Comparison of ENCODE assay signal across 15 cellular contexts in genomic region chr13:98785968-98786367, GRCh38. TPM values are rescaled to one million over a fixed set of nuclear protein-coding genes. Genes with fewer than 3 reads are reported as not detected.
A peak's percentile ranks its signal among the peaks of the same experiment; 100 is the strongest.
DNase-seq lines count a peak whose midpoint lies in the region; ATAC-seq and TF ChIP-seq lines count a peak whose summit lies in the region.
"Had no signal": no experiment of that assay in that cellular context is flagged by ENCODE, and none has a peak within 500 bp of the region (broad histone marks: within the 10 kb centered on the region; RNA-seq: fewer than 3 reads in every experiment).

No MANE protein-coding gene starts in this region.

- no peak for TF ChIP-seq POLR2A in esophagus muscularis mucosa (IDR thresholded peaks at IDR 0.05; ENCODE audit: low read depth)

- DNase-seq in epithelial cell of proximal tubule (ENCODE audit: low read depth) (peak; percentile 36), left lobe of liver (ENCODE audit: low spot score) (no peak), neural progenitor cell (ENCODE audit: low spot score) (peak; percentile 16), cardiac septum (ENCODE audit: low spot score) (no peak), esophagus muscularis mucosa (ENCODE audit: extremely low spot score) (no peak)
- DNase-seq: BE2C; CD4-positive, alpha-beta memory T cell; IMR-90; KBM-7 had no signal

- H3K36me3 ChIP-seq in neural progenitor cell (no peaks in the 10 kb centered on the region), esophagus muscularis mucosa (no peaks in the 10 kb centered on the region)
- H3K36me3 ChIP-seq: BE2C, HAP-1 had no signal

- H3K9ac ChIP-seq in neural progenitor cell: no peak overlapping the region

- H3K4me2 ChIP-seq in neural progenitor cell: no peak overlapping the region
- H3K4me2 ChIP-seq: A549 had no signal

- H3K27me3 ChIP-seq in neural progenitor cell (no peaks in the 10 kb centered on the region), esophagus muscularis mucosa (peaks cover 0 to 14% (median 0%) of the 10 kb centered on the region in 4 donors)
- H3K27me3 ChIP-seq: BE2C had no signal

- no peak overlapping the region for H3K27ac Mint-ChIP-seq in neural progenitor cell

- H3K9me3 ChIP-seq in neural progenitor cell (ENCODE audit: low read depth): no peaks in the 10 kb centered on the region
- no peaks in the 10 kb centered on the region for H3K9me3 ChIP-seq in esophagus muscularis mucosa
- H3K9me3 ChIP-seq: A549, BE2C, HAP-1 had no signal

- H3K36me3 Mint-ChIP-seq in neural progenitor cell: no peaks in the 10 kb centered on the region
- H3K36me3 Mint-ChIP-seq: CD4-positive, alpha-beta memory T cell had no signal

- H3K27ac ChIP-seq in neural progenitor cell: no peak overlapping the region
- no peak overlapping the region for H3K27ac ChIP-seq in esophagus muscularis mucosa (replicated peaks in 1 of 4)
- H3K27ac ChIP-seq: A549, C4-2B had no signal

- TF ChIP-seq EP300 in esophagus muscularis mucosa (IDR thresholded peaks at IDR 0.05): no peak

- H4K20me1 ChIP-seq in neural progenitor cell (ENCODE audit: low read depth): no peaks in the 10 kb centered on the region

- 70% methylated on average over 6 of the region's 6 CpGs for WGBS in esophagus muscularis mucosa

- intact Hi-C loops in cardiac septum (cut with DNase I): no loop called here
- intact Hi-C loops in esophagus muscularis mucosa (cut with DNase I): no loop called here

- H3K4me3 Mint-ChIP-seq in neural progenitor cell: no peak overlapping the region
- H3K4me3 Mint-ChIP-seq: CD4-positive, alpha-beta memory T cell had no signal

- no peaks in the 10 kb centered on the region for H3K9me3 Mint-ChIP-seq in neural progenitor cell

- no peak overlapping the region for H2AFZ ChIP-seq in neural progenitor cell (replicated peaks)

- H3K4me1 ChIP-seq in neural progenitor cell (no peaks in the 10 kb centered on the region), esophagus muscularis mucosa (no peaks in the 10 kb centered on the region)
- H3K4me1 ChIP-seq: BE2C, HAP-1 had no signal

- peak; percentile 78 for ATAC-seq in left lobe of liver
- no peak for ATAC-seq in HG02852 (IDR thresholded peaks at IDR 0.05; ENCODE audit: unreplicated experiment)
- no peak for ATAC-seq in GM18873 (IDR thresholded peaks at IDR 0.05; ENCODE audit: low FRiP score, unreplicated experiment)

- H3K4me1 Mint-ChIP-seq in neural progenitor cell: no peaks in the 10 kb centered on the region

- TF ChIP-seq CTCF in epithelial cell of proximal tubule (conservative IDR thresholded peaks at IDR 0.05; ENCODE audit: low read depth, low read length) (no peak), neural progenitor cell (IDR thresholded peaks at IDR 0.05) (no peak), esophagus muscularis mucosa (IDR thresholded peaks at IDR 0.05) (no peak)

- H3F3A ChIP-seq in neural progenitor cell (ENCODE audit: low read depth): no peaks in the 10 kb centered on the region

- H3K4me3 ChIP-seq in epithelial cell of proximal tubule (ENCODE audit: low read depth, low read length) (no peak overlapping the region), neural progenitor cell (no peak overlapping the region), esophagus muscularis mucosa (no peak overlapping the region)
- H3K4me3 ChIP-seq: A549, HAP-1 had no signal

- H3K79me2 ChIP-seq in neural progenitor cell (ENCODE audit: low read depth): no peaks in the 10 kb centered on the region

- H3K27me3 Mint-ChIP-seq in neural progenitor cell (ENCODE audit: insufficient read depth, low read depth): peaks cover 8% of the 10 kb centered on the region

RNA-seq across cellular contexts. Expression of gene SLC15A1, which starts 33.5 kb away (rescaled TPM):
- total RNA-seq in epithelial cell of proximal tubule: 1.2 and 4.6 TPM in 2 replicates
- total RNA-seq in left lobe of liver: 26.9 TPM
- not detected in 2 replicates for total RNA-seq in neural progenitor cell (ENCODE audit: low replicate concordance)
- total RNA-seq in cardiac septum: not detected
- not detected for total RNA-seq in esophagus muscularis mucosa
- total RNA-seq: CD4-positive, alpha-beta memory T cell; G401; IMR-90 had no signal

Comparison
In these comparisons a context has a peak if more than half of its experiments do, and no peak if none do; other contexts are left out.
1. DNase-seq: peak in epithelial cell of proximal tubule (single experiment) and neural progenitor cell (single experiment); none in left lobe of liver (single experiment), cardiac septum (single experiment) and esophagus muscularis mucosa (single experiment).